In the genomic region with DNA sequence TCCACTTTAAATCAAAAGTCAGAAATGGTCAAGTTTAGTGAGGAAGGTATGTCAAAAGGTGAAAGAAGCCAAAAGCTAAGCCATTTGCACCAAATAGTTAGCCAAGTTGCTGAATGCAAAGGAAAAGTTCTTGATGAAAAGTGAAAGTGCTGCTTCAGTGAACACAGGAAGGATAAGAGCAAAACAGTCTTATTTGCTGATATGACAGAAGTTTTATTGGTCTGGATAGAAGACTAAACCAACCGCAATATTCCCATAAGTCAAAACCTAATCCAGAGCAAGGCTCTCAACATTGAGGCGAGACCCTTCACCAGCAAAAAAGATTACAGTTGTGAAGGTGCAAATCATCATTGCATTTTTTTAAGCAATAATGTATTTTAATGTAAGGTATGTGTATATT, we compare ENCODE assay signal across 33 cellular contexts.
"Had no signal": no experiment of that assay in that cellular context is flagged by ENCODE, and none has a peak within 500 bp of the region (broad histone marks: within the 10 kb centered on the region; RNA-seq: fewer than 3 reads in every experiment).

No MANE protein-coding gene starts in this region.

- H3K4me1 ChIP-seq: body of pancreas, breast epithelium had no signal

- DNase-seq: activated B cell treated with CpG ODN at 0.5 μM for 24 hours; activated CD4-positive, alpha-beta memory T cell treated with anti-CD3 and anti-CD28 coated beads for 36 hours; activated CD4-positive, alpha-beta T cell treated with anti-CD3 and anti-CD28 coated beads for 4 hours; activated CD4-positive, alpha-beta T cell treated with anti-CD3 and anti-CD28 coated beads, Interleukin-2, amount 10 ng/mL, durations not matched to agents 24 days and 14 days; activated CD4-positive, alpha-beta T cell treated with anti-CD3 and anti-CD28 coated beads, Interleukin-2, amount 50 U/mL, for 1 hour; activated CD4-positive, alpha-beta T cell treated with anti-CD3 and anti-CD28 coated beads, Interleukin-2, amount 50 U/mL, for 4 hours; activated CD4-positive, CD25-positive, alpha-beta regulatory T cell treated with anti-CD3 and anti-CD28 coated beads, Interleukin-2, amount 50 U/mL, for 72 hours; activated CD8-positive, alpha-beta memory T cell treated with anti-CD3 and anti-CD28 coated beads, Interleukin-2, amount 50 U/mL, for 4 hours; activated CD8-positive, alpha-beta T cell treated with anti-CD3 and anti-CD28 coated beads for 36 hours; activated effector memory CD4-positive, alpha-beta T cell treated with anti-CD3 and anti-CD28 coated beads, Interleukin-2, amount 50 U/mL, for 16 hours; activated gamma-delta T cell treated with Interleukin-2 at 50 U/mL for 16 hours; activated naive CD4-positive, alpha-beta T cell; activated naive CD4-positive, alpha-beta T cell treated with anti-CD3 and anti-CD28 coated beads for 36 hours; activated naive CD4-positive, alpha-beta T cell treated with anti-CD3 and anti-CD28 coated beads, Interleukin-2, amount 50 U/mL, for 16 hours; activated naive CD8-positive, alpha-beta T cell treated with anti-CD3 and anti-CD28 coated beads for 36 hours; activated T-cell treated with anti-CD3 and anti-CD28 coated beads for 4 hours; activated T-cell treated with anti-CD3 and anti-CD28 coated beads, Interleukin-2, amount 50 U/mL, for 1 hour; activated T-cell treated with anti-CD3 and anti-CD28 coated beads, Interleukin-2, amount 50 U/mL, for 4 hours; activated T-cell treated with anti-CD3 and anti-CD28 coated beads, Interleukin-2, amount 50 U/mL, for 72 hours; adrenal gland; amniotic stem cell; aorta; body of pancreas; brain microvascular endothelial cell; central memory CD4-positive, alpha-beta T cell; T-helper 2 cell; T-helper 9 cell had no signal

- H3K4me3 ChIP-seq: adrenal gland, body of pancreas, breast epithelium had no signal

- ATAC-seq: activated CD8-positive, alpha-beta T cell treated with anti-CD3 and anti-CD28 coated beads for 36 hours; activated naive CD4-positive, alpha-beta T cell treated with anti-CD3 and anti-CD28 coated beads, Interleukin-2, amount 50 U/mL, for 72 hours; activated T-cell treated with anti-CD3 and anti-CD28 coated beads, Interleukin-2, amount 50 U/mL, for 4 hours; activated T-cell treated with anti-CD3 and anti-CD28 coated beads, Interleukin-2, amount 50 U/mL, for 72 hours; activated T-helper 17 cell treated with anti-CD3 and anti-CD28 coated beads, Interleukin-2, amount 50 U/mL, for 72 hours; body of pancreas had no signal

- H3K9me3 ChIP-seq: adrenal gland, body of pancreas, breast epithelium had no signal

- H3K27ac ChIP-seq: adrenal gland, body of pancreas, brain microvascular endothelial cell, breast epithelium, VCaP had no signal

- H3K36me3 ChIP-seq: adrenal gland, brain microvascular endothelial cell, breast epithelium had no signal

- FAIRE-seq: astrocyte, TTC549 had no signal

- H3K27me3 ChIP-seq: adrenal gland, body of pancreas, brain microvascular endothelial cell, breast epithelium had no signal
